ENCODE assay signal across 18 cellular contexts in genomic region chr17:82694647-82695046, GRCh38. TPM values are rescaled to one million over a fixed set of nuclear protein-coding genes. Genes with fewer than 3 reads are reported as not detected.
DNase-seq lines count a peak whose midpoint lies in the region; ATAC-seq, FAIRE-seq and TF ChIP-seq lines count a peak whose summit lies in the region.
"Had no signal": no experiment of that assay in that cellular context is flagged by ENCODE, and none has a peak within 500 bp of the region (broad histone marks: within the 10 kb centered on the region; RNA-seq: fewer than 3 reads in every experiment).

No MANE protein-coding gene starts in this region.

- FAIRE-seq in K562 (lab: Jason Lieb, UNC): no peak
- FAIRE-seq: A549 had no signal

- no peak overlapping the region for H3K4me3 ChIP-seq in CD4-positive, CD25-positive, alpha-beta regulatory T cell (ENCODE audit: low read depth, low read length)
- H3K4me3 ChIP-seq in K562 (no peak overlapping the region), OCI-LY7 (ENCODE audit: low read depth, low read length, poor library complexity, severe bottlenecking) (no peak overlapping the region)
- H3K4me3 ChIP-seq: A549, GM23338 had no signal

- H3K27ac ChIP-seq in CD4-positive, CD25-positive, alpha-beta regulatory T cell (ENCODE audit: insufficient read depth, low read length, poor library complexity, severe bottlenecking): no peak overlapping the region
- no peak overlapping the region for H3K27ac ChIP-seq in CD4-positive, alpha-beta T cell (ENCODE audit: low read depth, low read length)
- no peak overlapping the region for H3K27ac ChIP-seq in K562 (ENCODE audit: extremely low read depth, low read depth, low read length)
- no peak overlapping the region for H3K27ac ChIP-seq in OCI-LY7 (ENCODE audit: low read depth, low read length, poor library complexity, severe bottlenecking)
- H3K27ac ChIP-seq: A549, C4-2B, HL-60 had no signal

- H2AFZ ChIP-seq in K562 (ENCODE audit: low read depth, low read length): no peak overlapping the region
- H2AFZ ChIP-seq in OCI-LY7 (ENCODE audit: low read length): no peak overlapping the region
- H2AFZ ChIP-seq: GM23338 had no signal

- peaks cover 18% of the 10 kb centered on the region for H3K4me1 ChIP-seq in CD4-positive, CD25-positive, alpha-beta regulatory T cell (ENCODE audit: control insufficient read depth, insufficient read depth, low read length, poor library complexity, severe bottlenecking)
- peaks cover 0 to 32% of the 10 kb centered on the region in 2 experiments; a peak in 3 of 5 replicates for H3K4me1 ChIP-seq in K562 (replicated peaks in 1 of 2; ENCODE audit: control insufficient read depth in 2 of 2, insufficient read depth in 2 of 2, low read length in 2 of 2)
- peaks cover 11% of the 10 kb centered on the region for H3K4me1 ChIP-seq in OCI-LY7 (ENCODE audit: insufficient read depth, low read length, poor library complexity, severe bottlenecking)
- H3K4me1 ChIP-seq: BE2C had no signal

- peaks cover 0 to 28% (median 0%) of the 10 kb centered on the region in 4 donors for H3K4me1 Mint-ChIP-seq in CD4-positive, CD25-positive, alpha-beta regulatory T cell
- peaks cover 10% of the 10 kb centered on the region for H3K4me1 Mint-ChIP-seq in CD4-positive, alpha-beta T cell (ENCODE audit: low read depth)
- peaks cover 52% of the 10 kb centered on the region for H3K4me1 Mint-ChIP-seq in nephron progenitor cell
- H3K4me1 Mint-ChIP-seq: GM23338 had no signal

- no peaks in the 10 kb centered on the region for H3K9me1 ChIP-seq in K562 (ENCODE audit: control insufficient read depth, insufficient read depth, low read length)

- peaks cover 4% of the 10 kb centered on the region for H3K36me3 ChIP-seq in CD4-positive, CD25-positive, alpha-beta regulatory T cell (ENCODE audit: control insufficient read depth, insufficient read depth, low read length)
- H3K36me3 ChIP-seq in K562 (ENCODE audit: control insufficient read depth, insufficient read depth, low read length): no peaks in the 10 kb centered on the region
- no peaks in the 10 kb centered on the region; the same call in 1 of the 2 replicates for H3K36me3 ChIP-seq in OCI-LY7 (ENCODE audit: insufficient read depth, low read length)
- H3K36me3 ChIP-seq: BE2C had no signal

- BruUV-seq in K562 (replicated peaks; lab: Mats Ljungman, UMichigan): no TSS peak
- BruUV-seq in OCI-LY7 (replicated peaks; lab: Mats Ljungman, UMichigan): no TSS peak

- ATAC-seq in CD4-positive, CD25-positive, alpha-beta regulatory T cell (ENCODE audit: low read depth in 2 of 2): no peak
- no peak for ATAC-seq in CD4-positive, alpha-beta T cell (ENCODE audit: poor library complexity)
- ATAC-seq in K562: no peak
- ATAC-seq: A549, GM23338 had no signal

- H3K79me2 ChIP-seq in K562 (ENCODE audit: control insufficient read depth, insufficient read depth, low read length) (no peaks in the 10 kb centered on the region), OCI-LY7 (ENCODE audit: insufficient read depth, low read depth, low read length) (no peaks in the 10 kb centered on the region)

- peaks cover 8% of the 10 kb centered on the region for H3K27me3 Mint-ChIP-seq in CD4-positive, CD25-positive, alpha-beta regulatory T cell
- H3K27me3 Mint-ChIP-seq in CD4-positive, alpha-beta T cell: no peaks in the 10 kb centered on the region
- peaks cover 49% of the 10 kb centered on the region for H3K27me3 Mint-ChIP-seq in nephron progenitor cell (ENCODE audit: low read depth, poor library complexity)

- no peak overlapping the region for H3K9ac ChIP-seq in K562 (ENCODE audit: insufficient read depth in 1 of 2, low read depth in 2 of 2, low read length in 2 of 2)

- peaks cover 0 to 10% (median 2%) of the 10 kb centered on the region in 7 donors for H3K9me3 Mint-ChIP-seq in CD4-positive, CD25-positive, alpha-beta regulatory T cell
- peaks cover 5% of the 10 kb centered on the region for H3K9me3 Mint-ChIP-seq in CD4-positive, alpha-beta T cell
- H3K9me3 Mint-ChIP-seq in nephron progenitor cell: peaks cover 39% of the 10 kb centered on the region
- H3K9me3 Mint-ChIP-seq: GM23338 had no signal

- no peak for TF ChIP-seq POLR2A in K562 (conservative IDR thresholded peaks at IDR 0.05)

- in situ Hi-C loops in K562 (cut with MboI): no loop called here

- H3K4me3 Mint-ChIP-seq in CD4-positive, CD25-positive, alpha-beta regulatory T cell: peak overlapping the region; percentile 15 to 75 (median 60)
- H3K4me3 Mint-ChIP-seq in CD4-positive, alpha-beta T cell: peak overlapping the region; percentile 66
- H3K4me3 Mint-ChIP-seq in nephron progenitor cell: peak overlapping the region; percentile 25
- H3K4me3 Mint-ChIP-seq: GM23338, HFFc6 had no signal

- TF ChIP-seq CTCF in CD4-positive, alpha-beta T cell (IDR thresholded peaks at IDR 0.05): no peak
- no peak for TF ChIP-seq CTCF in K562 (IDR thresholded peaks at IDR 0.05 in 2 of 3, conservative IDR thresholded peaks at IDR 0.05 in 1 of 3; ENCODE audit: insufficient read depth in 2 of 3, low read depth in 1 of 3, low read length in 3 of 3)
- TF ChIP-seq CTCF in nephron progenitor cell (IDR thresholded peaks at IDR 0.05): no peak
- no peak for TF ChIP-seq CTCF in OCI-LY7 (conservative IDR thresholded peaks at IDR 0.05; ENCODE audit: low read length)

- 8% methylated on average over 2 of the region's 2 CpGs for WGBS in K562 (ENCODE audit: insufficient coverage, low coverage, missing lambda C conversion rate)

- H3K9me2 ChIP-seq in OCI-LY7 (ENCODE audit: insufficient read depth, low read length): no peaks in the 10 kb centered on the region

- intact Hi-C loops in CD4-positive, alpha-beta T cell (cut with DNase I, micrococcal nuclease): loop anchor here in 1 of 2 experiments (5.0 kb wide), 1 partner anchor 58 kb away; the partner anchor contains the start of gene TBCD
- intact Hi-C loops in K562 (cut with micrococcal nuclease): no loop called here
- intact Hi-C loops in OCI-LY7 (cut with micrococcal nuclease; ENCODE audit: unreplicated experiment): no loop called here

- no peaks in the 10 kb centered on the region for H3K27me3 ChIP-seq in CD4-positive, CD25-positive, alpha-beta regulatory T cell (ENCODE audit: control insufficient read depth, insufficient read depth, low read length)
- no peaks in the 10 kb centered on the region for H3K27me3 ChIP-seq in CD4-positive, alpha-beta T cell (ENCODE audit: control insufficient read depth, insufficient read depth, low read length)
- peaks cover 0 to 13% of the 10 kb centered on the region in 2 experiments; a peak in 3 of 5 replicates for H3K27me3 ChIP-seq in K562 (ENCODE audit: control insufficient read depth in 2 of 2, insufficient read depth in 2 of 2, low read length in 2 of 2)

- CTCF ChIA-PET in CD4-positive, alpha-beta T cell (lab: Charles Lee): no interaction called here
- CTCF ChIA-PET in K562 (lab: Yijun Ruan, JAX; ENCODE audit: low intra/inter-chr PET ratio): no interaction called here
- CTCF ChIA-PET in OCI-LY7 (lab: Charles Lee; ENCODE audit: unreplicated experiment): no interaction called here

- H3K4me2 ChIP-seq in K562 (ENCODE audit: insufficient read depth, low read length): no peak overlapping the region
- no peak overlapping the region for H3K4me2 ChIP-seq in OCI-LY7 (ENCODE audit: low read length)
- H3K4me2 ChIP-seq: A549, GM23338 had no signal

- peak overlapping the region in 1 of 3 donors; percentile 46 for H3K27ac Mint-ChIP-seq in CD4-positive, CD25-positive, alpha-beta regulatory T cell
- H3K27ac Mint-ChIP-seq in CD4-positive, alpha-beta T cell: no peak overlapping the region
- no peak overlapping the region for H3K27ac Mint-ChIP-seq in nephron progenitor cell
- H3K27ac Mint-ChIP-seq: GM23338, HFFc6 had no signal

- peaks cover 8 to 10% of the 10 kb centered on the region in 2 experiments for H3K9me3 ChIP-seq in CD4-positive, CD25-positive, alpha-beta regulatory T cell (ENCODE audit: control insufficient read depth in 2 of 2, low read length in 2 of 2)
- peaks cover 7% of the 10 kb centered on the region for H3K9me3 ChIP-seq in CD4-positive, alpha-beta T cell (ENCODE audit: control insufficient read depth, low read length)
- H3K9me3 ChIP-seq in K562 (replicated peaks; ENCODE audit: control insufficient read depth, insufficient read depth, low read depth, low read length) (peaks cover 8% of the 10 kb centered on the region), OCI-LY7 (ENCODE audit: low read length) (peaks cover 18% of the 10 kb centered on the region)
- H3K9me3 ChIP-seq: BE2C had no signal

- POLR2A ChIA-PET in CD4-positive, alpha-beta T cell (lab: Charles Lee): no interaction called here
- POLR2A ChIA-PET in K562 (lab: Yijun Ruan, JAX): interaction anchor here (0.9 kb wide), 1 partner anchor 9 kb away, joined by 3 read pairs; no protein-coding TSS in a partner anchor
- POLR2A ChIA-PET in OCI-LY7 (lab: Charles Lee): interaction anchor here (0.7 kb wide), 1 partner anchor 229 kb away, joined by 3 read pairs; no protein-coding TSS in a partner anchor

- H4K20me1 ChIP-seq in K562 (replicated peaks; ENCODE audit: control insufficient read depth, insufficient read depth, low read length) (0 out of 2 replicates have a peak, but pooled peaks cover 2% of the 10 kb centered on the region), OCI-LY7 (ENCODE audit: insufficient read depth, low read length) (no peaks in the 10 kb centered on the region)

- H3K36me3 Mint-ChIP-seq in CD4-positive, CD25-positive, alpha-beta regulatory T cell: peaks cover 17% of the 10 kb centered on the region
- H3K36me3 Mint-ChIP-seq in CD4-positive, alpha-beta T cell (ENCODE audit: low read depth): peaks cover 11% of the 10 kb centered on the region
- H3K36me3 Mint-ChIP-seq in nephron progenitor cell (ENCODE audit: low read depth): peaks cover 28% of the 10 kb centered on the region

- no peak for DNase-seq in CD4-positive, CD25-positive, alpha-beta regulatory T cell
- no peak for DNase-seq in CD4-positive, alpha-beta T cell
- no peak for DNase-seq in K562 (ENCODE audit: extremely low read depth in 1 of 4, low spot score in 3 of 4)
- DNase-seq in nephron progenitor cell: no peak
- no peak for DNase-seq in OCI-LY7 (ENCODE audit: low spot score)
- DNase-seq in kidney tubule cell (ENCODE audit: low spot score): no peak
- no peak for DNase-seq in hepatic stellate cell (ENCODE audit: low spot score)
- DNase-seq: BE2C; Caco-2; CD8-positive, alpha-beta memory T cell; H7; HFFc6; KBM-7 had no signal

- no peak for TF ChIP-seq EP300 in K562 (IDR thresholded peaks at IDR 0.05; ENCODE audit: low read length)

- no peak for TF ChIP-seq RAD21 in K562 (CRISPR knock-in tag; conservative IDR thresholded peaks at IDR 0.05 in 1 of 2, IDR thresholded peaks at IDR 0.05 in 1 of 2)

RNA-seq across cellular contexts. Expression of gene RAB40B, which starts 3.9 kb away (rescaled TPM):
- 4.9 TPM for total RNA-seq in CD4-positive, CD25-positive, alpha-beta regulatory T cell
- 1 to 10 TPM; 2.2 to 5.3 (median 3.4) TPM for polyA plus RNA-seq in CD4-positive, CD25-positive, alpha-beta regulatory T cell
- 1 to 10 TPM; 1.6 to 2.0 TPM for total RNA-seq in CD4-positive, alpha-beta T cell
- 4.8 and 7.6 TPM in 2 replicates for total RNA-seq in K562 (2011; cell fraction: chromatin; rRNA removed; ENCODE audit: low replicate concordance)
- total RNA-seq in K562 (2011; cell fraction: nucleolus; rRNA removed): 3.3 and 3.8 TPM in 2 replicates
- total RNA-seq in K562 (2011; cell fraction: nucleoplasm; rRNA removed): 1.7 and 5.0 TPM in 2 replicates
- total RNA-seq in K562 (2014; rRNA removed): 2.0 and 6.2 TPM in 2 replicates
- total RNA-seq in K562 (2014; rRNA removed; fragmentation: Illumina TruSeq; extraction: Trizol): 0.99 and 1.1 TPM in 2 replicates
- total RNA-seq in K562 (2015; rRNA removed; fragmentation: Illumina TruSeq; extraction: Trizol): 0.64 and 1.2 TPM in 2 replicates
- total RNA-seq in K562 (2021): 3.6 and 3.8 TPM in 2 replicates
- 2.5 and 2.7 TPM in 2 replicates for polyA plus RNA-seq in K562 (2011; rRNA removed)
- polyA plus RNA-seq in K562 (2011; cell fraction: cytosol; rRNA removed): 4.3 and 9.2 TPM in 2 replicates
- polyA plus RNA-seq in K562 (2011; cell fraction: nucleus; rRNA removed): 3.6 and 6.3 TPM in 2 replicates
- polyA plus RNA-seq in K562 (2012): 3.7 and 4.9 TPM in 2 replicates
- polyA plus RNA-seq in K562 (2014; fragmentation: Illumina TruSeq; extraction: Trizol): 1.4 and 3.2 TPM in 2 replicates
- under 1 TPM; 0.13 to 0.38 TPM for polyA plus RNA-seq in K562 (2014; fragmentation: Nextera tagmentation; extraction: Ambion mirVana)
- 3.2 and 4.6 TPM in 2 replicates for polyA plus RNA-seq in K562 (2014; rRNA removed)
- polyA minus RNA-seq in K562 (2011; rRNA and poly(A)+ RNA removed): 0.56 and 0.60 TPM in 2 replicates
- 1.2 and 3.5 TPM in 2 replicates for polyA minus RNA-seq in K562 (2011; cell fraction: cytosol; rRNA and poly(A)+ RNA removed)
- 1.9 and 2.1 TPM in 2 replicates for polyA minus RNA-seq in K562 (2011; cell fraction: nucleus; rRNA and poly(A)+ RNA removed)
- total RNA-seq in OCI-LY7 (2014; rRNA removed; shearing (Covaris generic)): 10.1 and 22.1 TPM in 2 replicates
- total RNA-seq in OCI-LY7 (2022): 20.7 and 21.4 TPM in 2 replicates

RNA-seq across cellular contexts. Expression of gene FN3KRP, which starts 21.9 kb away (rescaled TPM):
- total RNA-seq in CD4-positive, CD25-positive, alpha-beta regulatory T cell: 28.1 TPM
- polyA plus RNA-seq in CD4-positive, CD25-positive, alpha-beta regulatory T cell: 10 to 100 TPM; 25.3 to 36.7 (median 34.0) TPM
- total RNA-seq in CD4-positive, alpha-beta T cell: 10 to 100 TPM; 30.6 to 31.2 TPM
- 33.2 and 69.9 TPM in 2 replicates for total RNA-seq in K562 (2011; cell fraction: chromatin; rRNA removed; ENCODE audit: low replicate concordance)
- 27.5 and 33.9 TPM in 2 replicates for total RNA-seq in K562 (2011; cell fraction: nucleolus; rRNA removed)
- 30.4 and 32.0 TPM in 2 replicates for total RNA-seq in K562 (2011; cell fraction: nucleoplasm; rRNA removed)
- total RNA-seq in K562 (2014; rRNA removed) (26.2 and 29.8 TPM in 2 replicates), K562 (2014; rRNA removed; fragmentation: Illumina TruSeq; extraction: Trizol) (18.0 and 21.1 TPM in 2 replicates), K562 (2015; rRNA removed; fragmentation: Illumina TruSeq; extraction: Trizol) (23.5 and 24.9 TPM in 2 replicates), K562 (2021) (28.1 and 32.1 TPM in 2 replicates), OCI-LY7 (2022) (91.8 and 99.4 TPM in 2 replicates)
- polyA plus RNA-seq in K562 (2011; rRNA removed) (21.7 and 25.8 TPM in 2 replicates), K562 (2014; fragmentation: Illumina TruSeq; extraction: Trizol) (31.0 and 34.7 TPM in 2 replicates), K562 (2014; fragmentation: Nextera tagmentation; extraction: Ambion mirVana) (1 to 10 TPM; 2.0 to 4.4 TPM), K562 (2014; rRNA removed) (26.1 and 29.1 TPM in 2 replicates)
- polyA plus RNA-seq in K562 (2011; cell fraction: cytosol; rRNA removed): 19.4 and 22.5 TPM in 2 replicates
- 25.5 and 28.4 TPM in 2 replicates for polyA plus RNA-seq in K562 (2011; cell fraction: nucleus; rRNA removed)
- 44.5 and 51.0 TPM in 2 replicates for polyA plus RNA-seq in K562 (2012)
- 10.9 and 11.3 TPM in 2 replicates for polyA minus RNA-seq in K562 (2011; rRNA and poly(A)+ RNA removed)
- polyA minus RNA-seq in K562 (2011; cell fraction: cytosol; rRNA and poly(A)+ RNA removed): 10.4 and 15.7 TPM in 2 replicates
- polyA minus RNA-seq in K562 (2011; cell fraction: nucleus; rRNA and poly(A)+ RNA removed): 4.4 and 7.1 TPM in 2 replicates
- total RNA-seq in OCI-LY7 (2014; rRNA removed; shearing (Covaris generic)): 52.1 and 56.5 TPM in 2 replicates

RNA-seq across cellular contexts. Expression of gene FN3K, which starts 40.8 kb away (rescaled TPM):
- total RNA-seq in CD4-positive, CD25-positive, alpha-beta regulatory T cell: 2.0 TPM
- polyA plus RNA-seq in CD4-positive, CD25-positive, alpha-beta regulatory T cell: under 1 TPM; 0.18 to 0.74 (median 0.25) TPM
- 1 to 10 TPM; 4.2 to 4.9 TPM for total RNA-seq in CD4-positive, alpha-beta T cell
- 37.1 and 44.4 TPM in 2 replicates for total RNA-seq in K562 (2011; cell fraction: chromatin; rRNA removed; ENCODE audit: low replicate concordance)
- 20.8 and 23.0 TPM in 2 replicates for total RNA-seq in K562 (2011; cell fraction: nucleolus; rRNA removed)
- 22.2 and 22.9 TPM in 2 replicates for total RNA-seq in K562 (2011; cell fraction: nucleoplasm; rRNA removed)
- 6.3 and 6.6 TPM in 2 replicates for total RNA-seq in K562 (2014; rRNA removed)
- 1.3 and 1.4 TPM in 2 replicates for total RNA-seq in K562 (2014; rRNA removed; fragmentation: Illumina TruSeq; extraction: Trizol)
- 3.6 TPM in 2 replicates for total RNA-seq in K562 (2015; rRNA removed; fragmentation: Illumina TruSeq; extraction: Trizol)
- total RNA-seq in K562 (2021): 20.0 and 22.7 TPM in 2 replicates
- 3.8 and 6.1 TPM in 2 replicates for polyA plus RNA-seq in K562 (2011; rRNA removed)
- 2.0 and 2.3 TPM in 2 replicates for polyA plus RNA-seq in K562 (2011; cell fraction: cytosol; rRNA removed)
- 14.3 and 19.9 TPM in 2 replicates for polyA plus RNA-seq in K562 (2011; cell fraction: nucleus; rRNA removed)
- polyA plus RNA-seq in K562 (2012): 22.1 and 24.7 TPM in 2 replicates
- polyA plus RNA-seq in K562 (2014; fragmentation: Illumina TruSeq; extraction: Trizol): 8.6 and 10.6 TPM in 2 replicates
- under 1 TPM; 0.08 to 0.11 TPM for polyA plus RNA-seq in K562 (2014; fragmentation: Nextera tagmentation; extraction: Ambion mirVana)
- 7.9 and 10.0 TPM in 2 replicates for polyA plus RNA-seq in K562 (2014; rRNA removed)
- 3.8 and 5.8 TPM in 2 replicates for polyA minus RNA-seq in K562 (2011; rRNA and poly(A)+ RNA removed)
- polyA minus RNA-seq in K562 (2011; cell fraction: cytosol; rRNA and poly(A)+ RNA removed): 10.5 and 19.6 TPM in 2 replicates
- polyA minus RNA-seq in K562 (2011; cell fraction: nucleus; rRNA and poly(A)+ RNA removed): 6.9 and 14.9 TPM in 2 replicates
- 3.8 and 5.0 TPM in 2 replicates for total RNA-seq in OCI-LY7 (2014; rRNA removed; shearing (Covaris generic))
- total RNA-seq in OCI-LY7 (2022): 31.2 and 32.3 TPM in 2 replicates
- total RNA-seq: Daoy had no signal

RNA-seq across cellular contexts. Expression of gene WDR45B, which starts 46.4 kb away (rescaled TPM):
- 86.8 TPM for total RNA-seq in CD4-positive, CD25-positive, alpha-beta regulatory T cell
- 10 to 100 TPM; 35.1 to 45.2 (median 38.0) TPM for polyA plus RNA-seq in CD4-positive, CD25-positive, alpha-beta regulatory T cell
- total RNA-seq in CD4-positive, alpha-beta T cell: 10 to 100 TPM; 49.8 to 54.3 TPM
- 83.1 and 109 TPM in 2 replicates for total RNA-seq in K562 (2011; cell fraction: chromatin; rRNA removed; ENCODE audit: low replicate concordance)
- total RNA-seq in K562 (2011; cell fraction: nucleolus; rRNA removed): 50.1 and 60.7 TPM in 2 replicates
- 83.7 and 86.3 TPM in 2 replicates for total RNA-seq in K562 (2011; cell fraction: nucleoplasm; rRNA removed)
- total RNA-seq in K562 (2014; rRNA removed) (30.6 and 36.8 TPM in 2 replicates), K562 (2014; rRNA removed; fragmentation: Illumina TruSeq; extraction: Trizol) (27.9 and 30.0 TPM in 2 replicates), K562 (2015; rRNA removed; fragmentation: Illumina TruSeq; extraction: Trizol) (35.2 and 35.9 TPM in 2 replicates), K562 (2021) (35.8 and 38.3 TPM in 2 replicates), OCI-LY7 (2022) (78.9 and 81.9 TPM in 2 replicates)
- polyA plus RNA-seq in K562 (2011; rRNA removed) (74.4 and 75.8 TPM in 2 replicates), K562 (2014; fragmentation: Illumina TruSeq; extraction: Trizol) (39.2 and 40.0 TPM in 2 replicates), K562 (2014; fragmentation: Nextera tagmentation; extraction: Ambion mirVana) (1 to 10 TPM in 1 of 2 experiments, under 1 TPM in 1; 0.72 to 1.9 TPM), K562 (2014; rRNA removed) (43.1 and 46.1 TPM in 2 replicates)
- 58.3 and 60.5 TPM in 2 replicates for polyA plus RNA-seq in K562 (2011; cell fraction: cytosol; rRNA removed)
- polyA plus RNA-seq in K562 (2011; cell fraction: nucleus; rRNA removed): 106 and 133 TPM in 2 replicates
- 38.1 and 40.3 TPM in 2 replicates for polyA plus RNA-seq in K562 (2012)
- 37.0 and 42.6 TPM in 2 replicates for polyA minus RNA-seq in K562 (2011; rRNA and poly(A)+ RNA removed)
- polyA minus RNA-seq in K562 (2011; cell fraction: cytosol; rRNA and poly(A)+ RNA removed): 28.9 and 36.0 TPM in 2 replicates
- 29.6 and 30.9 TPM in 2 replicates for polyA minus RNA-seq in K562 (2011; cell fraction: nucleus; rRNA and poly(A)+ RNA removed)
- 59.0 and 61.7 TPM in 2 replicates for total RNA-seq in OCI-LY7 (2014; rRNA removed; shearing (Covaris generic))

RNA-seq across cellular contexts. Expression of gene TBCD, which starts 57.2 kb away (rescaled TPM):
- total RNA-seq in CD4-positive, CD25-positive, alpha-beta regulatory T cell: 86.4 TPM
- polyA plus RNA-seq in CD4-positive, CD25-positive, alpha-beta regulatory T cell: 100 to 1,000 TPM in 1 of 4 donors, 10 to 100 TPM in 3; 39.2 to 146 (median 79.2) TPM
- 10 to 100 TPM; 74.6 to 80.3 TPM for total RNA-seq in CD4-positive, alpha-beta T cell
- total RNA-seq in K562 (2011; cell fraction: chromatin; rRNA removed; ENCODE audit: low replicate concordance): 239 and 410 TPM in 2 replicates
- 169 and 192 TPM in 2 replicates for total RNA-seq in K562 (2011; cell fraction: nucleolus; rRNA removed)
- total RNA-seq in K562 (2011; cell fraction: nucleoplasm; rRNA removed): 154 and 170 TPM in 2 replicates
- total RNA-seq in K562 (2014; rRNA removed) (29.8 and 47.3 TPM in 2 replicates), K562 (2014; rRNA removed; fragmentation: Illumina TruSeq; extraction: Trizol) (18.7 and 23.6 TPM in 2 replicates), K562 (2015; rRNA removed; fragmentation: Illumina TruSeq; extraction: Trizol) (26.0 and 27.1 TPM in 2 replicates), K562 (2021) (98.3 and 98.5 TPM in 2 replicates), OCI-LY7 (2022) (134 and 145 TPM in 2 replicates)
- polyA plus RNA-seq in K562 (2011; rRNA removed) (28.0 and 45.4 TPM in 2 replicates), K562 (2014; fragmentation: Illumina TruSeq; extraction: Trizol) (36.5 and 40.9 TPM in 2 replicates), K562 (2014; fragmentation: Nextera tagmentation; extraction: Ambion mirVana) (10 to 100 TPM in 1 of 2 experiments, 1 to 10 TPM in 1; 8.9 to 20.2 TPM), K562 (2014; rRNA removed) (42.3 and 50.3 TPM in 2 replicates)
- polyA plus RNA-seq in K562 (2011; cell fraction: cytosol; rRNA removed): 46.1 and 77.8 TPM in 2 replicates
- polyA plus RNA-seq in K562 (2011; cell fraction: nucleus; rRNA removed): 191 and 272 TPM in 2 replicates
- polyA plus RNA-seq in K562 (2012): 79.2 and 88.0 TPM in 2 replicates
- 41.7 and 49.7 TPM in 2 replicates for polyA minus RNA-seq in K562 (2011; rRNA and poly(A)+ RNA removed)
- 67.8 and 69.4 TPM in 2 replicates for polyA minus RNA-seq in K562 (2011; cell fraction: cytosol; rRNA and poly(A)+ RNA removed)
- polyA minus RNA-seq in K562 (2011; cell fraction: nucleus; rRNA and poly(A)+ RNA removed): 54.7 and 67.0 TPM in 2 replicates
- total RNA-seq in OCI-LY7 (2014; rRNA removed; shearing (Covaris generic)): 57.0 and 87.8 TPM in 2 replicates
